16 cellular contexts compared by ENCODE assay signal in the genomic region with DNA sequence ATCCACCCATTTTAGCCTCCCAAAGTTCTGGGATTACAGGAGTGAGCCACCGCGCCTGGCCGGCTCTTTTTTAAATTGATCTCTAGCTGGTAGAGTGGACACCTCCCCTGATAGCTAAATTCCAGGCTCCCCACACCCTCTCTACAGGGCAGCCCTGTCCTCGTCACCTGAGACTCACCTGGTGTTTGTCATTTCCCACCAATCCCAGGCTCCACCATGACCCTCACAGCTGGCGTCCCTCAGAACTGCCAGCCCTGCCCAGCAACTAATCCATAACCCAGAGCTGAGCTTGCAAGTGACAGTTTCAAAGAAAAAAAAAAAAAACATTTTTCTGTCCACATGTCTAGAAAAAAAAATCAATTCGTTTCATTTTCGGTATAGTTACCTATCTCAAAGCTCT.
DNase-seq lines count a peak whose midpoint lies in the region; ATAC-seq and TF ChIP-seq lines count a peak whose summit lies in the region.
"Had no signal": no experiment of that assay in that cellular context is flagged by ENCODE, and none has a peak within 500 bp of the region (broad histone marks: within the 10 kb centered on the region; RNA-seq: fewer than 3 reads in every experiment).

No MANE protein-coding gene starts in this region.

- no peak overlapping the region for H3K9ac ChIP-seq in endodermal cell (ENCODE audit: extremely low read depth, low read length, poor library complexity, severe bottlenecking)

- ATAC-seq in GM21390 (IDR thresholded peaks at IDR 0.05; ENCODE audit: unreplicated experiment) (no peak), HG02678 (IDR thresholded peaks at IDR 0.05; ENCODE audit: unreplicated experiment) (no peak)
- ATAC-seq: A549; CD8-positive, alpha-beta T cell had no signal

- H3K4me3 Mint-ChIP-seq in endodermal cell, result no peak overlapping the region
- H3K4me3 Mint-ChIP-seq: B cell; CD4-positive, alpha-beta T cell; CD8-positive, alpha-beta T cell had no signal

- peaks cover 2% of the 10 kb centered on the region for H3K27me3 Mint-ChIP-seq in endodermal cell (ENCODE audit: insufficient read depth)
- H3K27me3 Mint-ChIP-seq: B cell; CD4-positive, alpha-beta T cell had no signal

- H3K9me3 ChIP-seq in endodermal cell (ENCODE audit: control insufficient read depth, low read length), result no peaks in the 10 kb centered on the region
- H3K9me3 ChIP-seq: A549, Caco-2 had no signal

- TF ChIP-seq CTCF in endodermal cell (conservative IDR thresholded peaks at IDR 0.05), result no peak

- no peaks in the 10 kb centered on the region for H3K36me3 ChIP-seq in endodermal cell (ENCODE audit: control insufficient read depth, insufficient read depth, low read length)

- H3K4me1 Mint-ChIP-seq in endodermal cell, result no peaks in the 10 kb centered on the region
- H3K4me1 Mint-ChIP-seq: B cell had no signal

- H3K4me1 ChIP-seq in endodermal cell (ENCODE audit: control insufficient read depth, insufficient read depth, low read length), result no peaks in the 10 kb centered on the region
- H3K4me1 ChIP-seq: Caco-2 had no signal

- peak; percentile 21 for DNase-seq in NCI-H146 (lab: John Stamatoyannopoulos, UW)
- DNase-seq in NCI-H146 treated with DMSO at 0.1 percent for 48 hours (lab: John Stamatoyannopoulos, UW; ENCODE audit: unreplicated experiment), result no peak
- peak; percentile 54 for DNase-seq in endodermal cell
- DNase-seq: AML-193; C1 segment of cervical spinal cord; Caco-2; Calu3; CD4-positive, alpha-beta T cell; CD8-positive, alpha-beta T cell; DMS79 treated with DMSO at 0.1 percent for 48 hours; GF-D8 had no signal

- no peaks in the 10 kb centered on the region for H3K9me3 Mint-ChIP-seq in endodermal cell
- H3K9me3 Mint-ChIP-seq: CD4-positive, alpha-beta T cell; CD8-positive, alpha-beta T cell had no signal

- no peak overlapping the region for H3K4me3 ChIP-seq in endodermal cell (ENCODE audit: low read length)
- H3K4me3 ChIP-seq: A549 had no signal

- no peak overlapping the region for H3K27ac ChIP-seq in endodermal cell (ENCODE audit: low read depth, low read length)
- H3K27ac ChIP-seq: 22Rv1, A549 had no signal

- H3K27me3 ChIP-seq in endodermal cell (ENCODE audit: control insufficient read depth, insufficient read depth, low read length, poor library complexity, severe bottlenecking), result no peaks in the 10 kb centered on the region

- H3K27ac Mint-ChIP-seq in endodermal cell, result peak overlapping the region; percentile 22
- H3K27ac Mint-ChIP-seq: B cell; CD4-positive, alpha-beta T cell; CD8-positive, alpha-beta T cell had no signal

- H3K36me3 Mint-ChIP-seq in endodermal cell (ENCODE audit: low read depth), result no peaks in the 10 kb centered on the region
- H3K36me3 Mint-ChIP-seq: CD8-positive, alpha-beta T cell had no signal

- 76% methylated on average over 4 to 7 of the region's 7 CpGs for WGBS in endodermal cell (ENCODE audit: insufficient coverage in 1 of 2, insufficient read length in 1 of 2), 2 experiments
